In genomic region chrX:136446208-136446607, GRCh38 we compare ENCODE assay signal across 1 cellular context.
TF ChIP-seq lines count a peak whose summit lies in the region.

No MANE protein-coding gene starts in this region.

TF ChIP-seq in K562, 482 proteins besides CTCF, POLR2A, EP300 and RAD21 (continued from another document):
- TF ChIP-seq TFE3 (CRISPR knock-in tag; IDR thresholded peaks at IDR 0.05) (peak; percentile 75), SMARCA5 (IDR thresholded peaks at IDR 0.05) (no peak), GABPB1 (CRISPR knock-in tag; IDR thresholded peaks at IDR 0.05) (no peak), ZNF830 (CRISPR knock-in tag; IDR thresholded peaks at IDR 0.05) (no peak), HMGXB4 (CRISPR knock-in tag; IDR thresholded peaks at IDR 0.05) (no peak), ZNF561 (CRISPR knock-in tag; conservative IDR thresholded peaks at IDR 0.05) (no peak)
